11 cellular contexts compared by ENCODE assay signal in genomic region chr15:67188551-67189218, GRCh38.
A peak's percentile ranks its signal among the peaks of the same experiment; 100 is the strongest.
DNase-seq lines count a peak whose midpoint lies in the region; ATAC-seq and TF ChIP-seq lines count a peak whose summit lies in the region.
"Had no signal": no experiment of that assay in that cellular context is flagged by ENCODE, and none has a peak within 500 bp of the region (broad histone marks: within the 10 kb centered on the region; RNA-seq: fewer than 3 reads in every experiment).

No MANE protein-coding gene starts in this region.

- peaks cover 7 to 62% of the 10 kb centered on the region in 2 donors for H3K36me3 Mint-ChIP-seq in activated naive CD4-positive, alpha-beta T cell treated with anti-CD3 and anti-CD28 coated beads, Interleukin-2, amount 50 U/mL, for 72 hours

- intact Hi-C loops in upper lobe of right lung (cut with DNase I): no loop called here

- TF ChIP-seq CTCF in upper lobe of right lung (IDR thresholded peaks at IDR 0.05): no peak

- H3K4me1 ChIP-seq in muscle layer of colon (ENCODE audit: insufficient read depth, low read length): peaks cover 77% of the 10 kb centered on the region
- H3K4me1 ChIP-seq in upper lobe of right lung: peaks cover 38% of the 10 kb centered on the region

- H3K9ac ChIP-seq in muscle layer of colon (ENCODE audit: low read length): no peak overlapping the region
- H3K9ac ChIP-seq: KMS-11 had no signal

- H3K27ac ChIP-seq in muscle layer of colon (ENCODE audit: low read depth, low read length): peak overlapping the region; percentile 82
- peak overlapping the region; percentile 76 for H3K27ac ChIP-seq in upper lobe of right lung
- H3K27ac ChIP-seq: KMS-11 had no signal

- H3K9me3 ChIP-seq in muscle layer of colon (ENCODE audit: low read length) (no peaks in the 10 kb centered on the region), upper lobe of right lung (no peaks in the 10 kb centered on the region)

- no peak overlapping the region for H3K4me3 ChIP-seq in muscle layer of colon (ENCODE audit: low read depth in 1 of 2, low read length in 2 of 2)
- H3K4me3 ChIP-seq in upper lobe of right lung: no peak overlapping the region

- H3K27ac Mint-ChIP-seq in activated naive CD4-positive, alpha-beta T cell treated with anti-CD3 and anti-CD28 coated beads, Interleukin-2, amount 50 U/mL, for 72 hours: peak overlapping the region; percentile 72 to 82

- no peaks in the 10 kb centered on the region for H3K9me3 Mint-ChIP-seq in activated naive CD4-positive, alpha-beta T cell treated with anti-CD3 and anti-CD28 coated beads, Interleukin-2, amount 50 U/mL, for 72 hours

- ATAC-seq in activated naive CD4-positive, alpha-beta T cell treated with anti-CD3 and anti-CD28 coated beads, Interleukin-2, amount 50 U/mL, for 72 hours: no peak
- ATAC-seq in upper lobe of right lung: no peak

- no peak for DNase-seq in activated naive CD4-positive, alpha-beta T cell treated with anti-CD3 and anti-CD28 coated beads, Interleukin-2, amount 50 U/mL, for 72 hours (ENCODE audit: low spot score in 2 of 2)
- DNase-seq in activated naive CD4-positive, alpha-beta T cell (lab: John Stamatoyannopoulos, UW): no peak
- DNase-seq in dedifferentiated amniotic fluid mesenchymal stem cell (ENCODE audit: extremely low spot score) (peak; percentile 94), upper lobe of right lung (no peak), NCI-H187 (lab: John Stamatoyannopoulos, UW) (no peak), epidermal melanocyte (ENCODE audit: insufficient read length, low spot score) (no peak), COLO829 (ENCODE audit: low spot score) (no peak)
- DNase-seq: C1 segment of cervical spinal cord, midbrain had no signal

- peaks cover 39% of the 10 kb centered on the region for H3K36me3 ChIP-seq in muscle layer of colon (ENCODE audit: insufficient read depth, low read length)
- peaks cover 47% of the 10 kb centered on the region for H3K36me3 ChIP-seq in upper lobe of right lung

- no peaks in the 10 kb centered on the region for H3K27me3 ChIP-seq in muscle layer of colon (ENCODE audit: control insufficient read depth in 1 of 2, insufficient read depth in 2 of 2, low read length in 2 of 2)
- H3K27me3 ChIP-seq in upper lobe of right lung: no peaks in the 10 kb centered on the region
